9 cellular contexts compared by ENCODE assay signal in genomic region chr11:32154275-32154674, GRCh38.
DNase-seq lines count a peak whose midpoint lies in the region; ATAC-seq, FAIRE-seq and TF ChIP-seq lines count a peak whose summit lies in the region.
"Had no signal": no experiment of that assay in that cellular context is flagged by ENCODE, and none has a peak within 500 bp of the region (broad histone marks: within the 10 kb centered on the region; RNA-seq: fewer than 3 reads in every experiment).

No MANE protein-coding gene starts in this region.

- DNase-seq in SIG-M5 treated with dmso at 0.1 percent for 504 hours (lab: John Stamatoyannopoulos, UW; ENCODE audit: unreplicated experiment) (peak; percentile 24), SIG-M5 (lab: John Stamatoyannopoulos, UW) (no peak), HS-27A (ENCODE audit: low read depth) (peak; percentile 45), brain microvascular endothelial cell (peak; percentile 54), DMS79 treated with DMSO at 0.1 percent for 48 hours (lab: John Stamatoyannopoulos, UW) (no peak), kidney (no peak), CD14-positive monocyte (ENCODE audit: low spot score) (no peak)
- no peak for DNase-seq in stimulated activated effector memory CD8-positive, alpha-beta T cell treated with anti-CD3 and anti-CD28 coated beads, Interleukin-12 subunit alpha, Interleukin-12 subunit beta, amount 100 ng/mL, for 72 hours (ENCODE audit: low spot score in 2 of 2)
- DNase-seq: activated naive CD4-positive, alpha-beta T cell had no signal

- H3K4me3 ChIP-seq in brain microvascular endothelial cell (ENCODE audit: low read depth, low read length) (no peak overlapping the region), kidney (ENCODE audit: low read length in 2 of 2) (no peak overlapping the region)

- no peaks in the 10 kb centered on the region for H3K36me3 Mint-ChIP-seq in stimulated activated effector memory CD8-positive, alpha-beta T cell treated with anti-CD3 and anti-CD28 coated beads, Interleukin-12 subunit alpha, Interleukin-12 subunit beta, amount 100 ng/mL, for 72 hours
- H3K36me3 Mint-ChIP-seq in CD14-positive monocyte = no peaks in the 10 kb centered on the region

- no peaks in the 10 kb centered on the region for H3K9me3 ChIP-seq in kidney (ENCODE audit: control insufficient read depth in 1 of 2, low read length in 2 of 2)

- TF ChIP-seq CTCF in brain microvascular endothelial cell (IDR thresholded peaks at IDR 0.05; ENCODE audit: low read depth, low read length, missing control alignments) = peak; percentile 64
- TF ChIP-seq CTCF in kidney (IDR thresholded peaks at IDR 0.05; ENCODE audit: borderline replicate concordance, extremely low read depth, insufficient read depth) = no peak
- no peak for TF ChIP-seq CTCF in CD14-positive monocyte (IDR thresholded peaks at IDR 0.05)

- no peaks in the 10 kb centered on the region for H3K36me3 ChIP-seq in brain microvascular endothelial cell (replicated peaks)
- no peaks in the 10 kb centered on the region for H3K36me3 ChIP-seq in kidney (ENCODE audit: control insufficient read depth in 1 of 2, insufficient read depth in 2 of 2, low read length in 2 of 2)

- H3K27ac Mint-ChIP-seq in stimulated activated effector memory CD8-positive, alpha-beta T cell treated with anti-CD3 and anti-CD28 coated beads, Interleukin-12 subunit alpha, Interleukin-12 subunit beta, amount 100 ng/mL, for 72 hours = no peak overlapping the region
- H3K27ac Mint-ChIP-seq in CD14-positive monocyte = no peak overlapping the region

- no peaks in the 10 kb centered on the region for H3K9me3 Mint-ChIP-seq in stimulated activated effector memory CD8-positive, alpha-beta T cell treated with anti-CD3 and anti-CD28 coated beads, Interleukin-12 subunit alpha, Interleukin-12 subunit beta, amount 100 ng/mL, for 72 hours
- peaks cover 0 to 3% (median 0%) of the 10 kb centered on the region in 7 donors for H3K9me3 Mint-ChIP-seq in CD14-positive monocyte

- H3K27me3 Mint-ChIP-seq in CD14-positive monocyte (ENCODE audit: low read depth in 3 of 3) = peaks cover 0 to 8% (median 2%) of the 10 kb centered on the region in 3 donors

- intact Hi-C loops in kidney (cut with DNase I) = no loop called here
- intact Hi-C loops in CD14-positive monocyte (cut with micrococcal nuclease) = no loop called here

- H3K9ac ChIP-seq in kidney (ENCODE audit: low read length in 2 of 2) = no peak overlapping the region

- H3K27ac ChIP-seq in brain microvascular endothelial cell (no peak overlapping the region), kidney (ENCODE audit: low read depth in 2 of 2, low read length in 2 of 2) (no peak overlapping the region)

- H3K4me3 Mint-ChIP-seq in stimulated activated effector memory CD8-positive, alpha-beta T cell treated with anti-CD3 and anti-CD28 coated beads, Interleukin-12 subunit alpha, Interleukin-12 subunit beta, amount 100 ng/mL, for 72 hours = no peak overlapping the region
- H3K4me3 Mint-ChIP-seq in CD14-positive monocyte = no peak overlapping the region

- H3K4me1 ChIP-seq in kidney (ENCODE audit: control insufficient read depth in 1 of 2, insufficient read depth in 1 of 2, low read depth in 1 of 2, low read length in 2 of 2) = no peaks in the 10 kb centered on the region

- FAIRE-seq in kidney (lab: Jason Lieb, UNC) = no peak

- no peaks in the 10 kb centered on the region for H3K4me1 Mint-ChIP-seq in stimulated activated effector memory CD8-positive, alpha-beta T cell treated with anti-CD3 and anti-CD28 coated beads, Interleukin-12 subunit alpha, Interleukin-12 subunit beta, amount 100 ng/mL, for 72 hours
- peaks cover 7% of the 10 kb centered on the region for H3K4me1 Mint-ChIP-seq in CD14-positive monocyte

- H3K27me3 ChIP-seq in brain microvascular endothelial cell (replicated peaks) = no peaks in the 10 kb centered on the region

- ATAC-seq in stimulated activated effector memory CD8-positive, alpha-beta T cell treated with anti-CD3 and anti-CD28 coated beads, Interleukin-12 subunit alpha, Interleukin-12 subunit beta, amount 100 ng/mL, for 72 hours = peak; percentile 9

- in situ Hi-C loops in brain microvascular endothelial cell (cut with HindIII; ENCODE audit: low pct_ligation_motif_present, low sequenced_read_pairs) = no loop called here

Comparison
In these comparisons a context has a peak if more than half of its experiments do, and no peak if none do; other contexts are left out.
1. DNase-seq: peak in SIG-M5 treated with dmso at 0.1 percent for 504 hours (single experiment), HS-27A (single experiment) and brain microvascular endothelial cell (single experiment); none in SIG-M5 (single experiment), stimulated activated effector memory CD8-positive, alpha-beta T cell treated with anti-CD3 and anti-CD28 coated beads, Interleukin-12 subunit alpha, Interleukin-12 subunit beta, amount 100 ng/mL, for 72 hours (0 of 2), DMS79 treated with DMSO at 0.1 percent for 48 hours (single experiment), kidney (single experiment) and CD14-positive monocyte (single experiment).